In the genomic region with DNA sequence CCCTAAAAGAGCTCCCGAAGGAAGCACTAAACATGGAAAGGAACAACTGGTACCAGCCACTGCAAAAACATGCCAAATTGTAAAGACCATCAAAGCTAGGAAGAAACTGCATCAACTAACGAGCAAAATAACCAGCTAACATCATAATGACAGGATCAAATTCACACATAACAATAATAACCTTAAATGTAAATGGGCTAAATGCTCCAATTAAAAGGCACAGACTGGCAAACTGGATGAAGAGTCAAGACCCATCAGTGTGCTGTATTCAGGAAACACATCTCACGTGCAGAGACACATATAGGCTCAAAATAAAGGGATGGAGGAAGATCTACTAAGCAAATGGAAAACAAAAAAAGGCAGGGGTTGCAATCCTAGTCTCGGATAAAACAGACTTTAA, we compare ENCODE assay signal across 20 cellular contexts. TPM values are rescaled to one million over a fixed set of nuclear protein-coding genes. Genes with fewer than 3 reads are reported as not detected.
"Had no signal": no experiment of that assay in that cellular context is flagged by ENCODE, and none has a peak within 500 bp of the region (broad histone marks: within the 10 kb centered on the region; RNA-seq: fewer than 3 reads in every experiment).

No MANE protein-coding gene starts in this region.

RNA-seq across cellular contexts. Expression of gene GSX2, which starts 56.3 kb away (rescaled TPM):
- total RNA-seq: activated naive CD4-positive, alpha-beta T cell treated with anti-CD3 and anti-CD28 coated beads for 36 hours; activated naive CD4-positive, alpha-beta T cell treated with anti-CD3 and anti-CD28 coated beads, Interleukin-2, amount 50 U/mL, for 72 hours; activated naive CD8-positive, alpha-beta T cell treated with anti-CD3 and anti-CD28 coated beads for 36 hours; activated naive CD8-positive, alpha-beta T cell treated with anti-CD3 and anti-CD28 coated beads, Interleukin-2, amount 10 ng/mL, durations not matched to agents 7 days and 5 days; activated T-cell treated with anti-CD3 and anti-CD28 coated beads, Interleukin-2, amount 50 U/mL, for 4 hours; activated T-cell treated with anti-CD3 and anti-CD28 coated beads, Interleukin-2, amount 50 U/mL, for 72 hours; activated T-helper 1 cell treated with anti-CD3 and anti-CD28 coated beads, Interleukin-12 subunit alpha, Interleukin-12 subunit beta, Interleukin-2, Interleukin-4 antibody, amounts not matched to agents 30 ng/mL and 10 ng/mL and 1 ng/mL, durations not matched to agents 14 hours and 24 hours and 36 hours; activated T-helper 17 cell treated with anti-CD3 and anti-CD28 coated beads, Interleukin-2, amount 50 U/mL, for 72 hours; activated T-helper 2 cell treated with anti-CD3 and anti-CD28 coated beads, Interferon-gamma antibody, Interleukin-2, Interleukin-4, amounts not matched to agents 10 μg/mL and 5 μg/mL and 100 μg/mL, durations not matched to agents 14 hours and 24 hours and 36 hours; adrenal gland; aorta; ascending aorta; body of pancreas; breast epithelium; bronchial epithelial cell; cardiac muscle cell; cardiac septum; cerebellum; chondrocyte had no signal
- polyA plus RNA-seq: adipose tissue, adrenal gland, aorta, cardiac muscle cell had no signal
